In genomic region chr6:87949194-87949593, GRCh38 we compare ENCODE assay signal across 1 cellular context.
TF ChIP-seq lines count a peak whose summit lies in the region.

No MANE protein-coding gene starts in this region.

TF ChIP-seq in GM23338, 12 proteins besides CTCF, POLR2A, EP300 and RAD21:
- TF ChIP-seq ZNF462 (CRISPR knock-in tag; IDR thresholded peaks at IDR 0.05) = no peak
- TF ChIP-seq ZNF114 (CRISPR knock-in tag; IDR thresholded peaks at IDR 0.05) = no peak
- TF ChIP-seq STAT1 (IDR thresholded peaks at IDR 0.05; ENCODE audit: unreplicated experiment) = no peak
- no peak for TF ChIP-seq ZNF331 (CRISPR knock-in tag; IDR thresholded peaks at IDR 0.05; ENCODE audit: low read depth)
TF ChIP-seq in GM23338: peak in this region for 0.
